ENCODE assay signal across 1 cellular context in the genomic region with DNA sequence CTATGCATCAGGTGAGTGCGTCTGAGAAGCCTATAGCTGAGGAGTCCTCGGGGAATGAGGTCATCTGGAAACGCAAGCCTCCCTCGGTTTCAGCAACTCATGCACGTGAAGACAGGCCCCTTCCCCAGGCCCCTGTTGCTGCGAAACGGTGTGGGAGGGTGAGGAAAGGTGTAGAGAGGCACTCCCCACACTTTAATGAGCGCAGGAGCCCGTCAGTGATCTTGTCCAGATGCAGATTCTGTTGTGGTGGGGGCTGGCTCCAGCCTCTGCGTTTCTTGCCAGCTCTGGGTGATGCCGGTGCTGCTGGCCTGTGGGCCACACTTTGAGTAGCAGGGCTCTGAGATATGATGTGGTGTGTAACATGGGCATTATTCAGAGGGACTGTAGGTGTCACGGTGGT.
A peak's percentile ranks its signal among the peaks of the same experiment; 100 is the strongest.
TF ChIP-seq lines count a peak whose summit lies in the region.

No MANE protein-coding gene starts in this region.

TF ChIP-seq in HepG2, 621 proteins besides CTCF, POLR2A, EP300 and RAD21:
- TF ChIP-seq THAP11 (CRISPR knock-in tag; IDR thresholded peaks at IDR 0.05) (no peak), ATF7-NPFF (CRISPR knock-in tag; IDR thresholded peaks at IDR 0.05; ENCODE audit: low read depth) (no peak), CHD2 (IDR thresholded peaks at IDR 0.05; ENCODE audit: low read depth, low read length) (no peak), HOXA3 (CRISPR knock-in tag; IDR thresholded peaks at IDR 0.05) (0 out of 2 replicates have a peak, but pooled peaks have one; percentile 20), REXO4 (CRISPR knock-in tag; IDR thresholded peaks at IDR 0.05; ENCODE audit: borderline replicate concordance) (no peak), ARHGAP35 (CRISPR knock-in tag; IDR thresholded peaks at IDR 0.05; ENCODE audit: borderline replicate concordance) (no peak), YEATS2 (CRISPR knock-in tag; IDR thresholded peaks at IDR 0.05; ENCODE audit: borderline replicate concordance) (no peak), ZNF788 (CRISPR knock-in tag; IDR thresholded peaks at IDR 0.05; ENCODE audit: borderline replicate concordance) (no peak), KLF11 (CRISPR knock-in tag; IDR thresholded peaks at IDR 0.05) (no peak), ZNF354B (CRISPR knock-in tag; IDR thresholded peaks at IDR 0.05) (no peak), AKAP8 (CRISPR knock-in tag; IDR thresholded peaks at IDR 0.05) (no peak), BHLHE40 (IDR thresholded peaks at IDR 0.05; ENCODE audit: low read length) (0 out of 2 replicates have a peak, but pooled peaks have one; percentile 20), PTBP1 (IDR thresholded peaks at IDR 0.05; ENCODE audit: low read depth, low read length, poor library complexity, severe bottlenecking) (no peak), ZNF780A (CRISPR knock-in tag; IDR thresholded peaks at IDR 0.05) (no peak), IKZF4 (CRISPR knock-in tag; IDR thresholded peaks at IDR 0.05; ENCODE audit: borderline replicate concordance, low read depth, not compliant biosample characterization) (no peak), CEBPG (CRISPR knock-in tag; IDR thresholded peaks at IDR 0.05) (no peak), TMF1 (CRISPR knock-in tag; IDR thresholded peaks at IDR 0.05; ENCODE audit: low read depth) (no peak), ZNF687 (CRISPR knock-in tag; IDR thresholded peaks at IDR 0.05) (peak; percentile 54; the same call in 1 of the 2 replicates), U2AF2 (IDR thresholded peaks at IDR 0.05; ENCODE audit: low read depth, low read length) (no peak), ZNF501 (CRISPR knock-in tag; IDR thresholded peaks at IDR 0.05) (no peak), TP53 (CRISPR knock-in tag; conservative IDR thresholded peaks at IDR 0.05) (no peak)
- TF ChIP-seq, protein P1, sequence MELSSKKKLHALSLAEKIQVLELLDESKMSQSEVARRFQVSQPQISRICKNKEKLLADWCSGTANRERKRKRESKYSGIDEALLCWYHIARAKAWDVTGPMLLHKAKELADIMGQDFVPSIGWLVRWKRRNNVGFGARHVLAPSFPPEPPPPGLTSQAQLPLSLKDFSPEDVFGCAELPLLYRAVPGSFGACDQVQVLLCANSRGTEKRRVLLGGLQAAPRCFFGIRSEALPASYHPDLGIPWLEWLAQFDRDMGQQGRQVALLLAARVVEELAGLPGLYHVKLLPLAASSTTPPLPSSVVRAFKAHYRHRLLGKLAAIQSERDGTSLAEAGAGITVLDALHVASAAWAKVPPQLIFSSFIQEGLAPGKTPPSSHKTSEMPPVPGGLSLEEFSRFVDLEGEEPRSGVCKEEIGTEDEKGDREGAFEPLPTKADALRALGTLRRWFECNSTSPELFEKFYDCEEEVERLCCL (CRISPR knock-in tag; IDR thresholded peaks at IDR 0.05; ENCODE audit: borderline replicate concordance) = no peak
- TF ChIP-seq, protein P2, sequence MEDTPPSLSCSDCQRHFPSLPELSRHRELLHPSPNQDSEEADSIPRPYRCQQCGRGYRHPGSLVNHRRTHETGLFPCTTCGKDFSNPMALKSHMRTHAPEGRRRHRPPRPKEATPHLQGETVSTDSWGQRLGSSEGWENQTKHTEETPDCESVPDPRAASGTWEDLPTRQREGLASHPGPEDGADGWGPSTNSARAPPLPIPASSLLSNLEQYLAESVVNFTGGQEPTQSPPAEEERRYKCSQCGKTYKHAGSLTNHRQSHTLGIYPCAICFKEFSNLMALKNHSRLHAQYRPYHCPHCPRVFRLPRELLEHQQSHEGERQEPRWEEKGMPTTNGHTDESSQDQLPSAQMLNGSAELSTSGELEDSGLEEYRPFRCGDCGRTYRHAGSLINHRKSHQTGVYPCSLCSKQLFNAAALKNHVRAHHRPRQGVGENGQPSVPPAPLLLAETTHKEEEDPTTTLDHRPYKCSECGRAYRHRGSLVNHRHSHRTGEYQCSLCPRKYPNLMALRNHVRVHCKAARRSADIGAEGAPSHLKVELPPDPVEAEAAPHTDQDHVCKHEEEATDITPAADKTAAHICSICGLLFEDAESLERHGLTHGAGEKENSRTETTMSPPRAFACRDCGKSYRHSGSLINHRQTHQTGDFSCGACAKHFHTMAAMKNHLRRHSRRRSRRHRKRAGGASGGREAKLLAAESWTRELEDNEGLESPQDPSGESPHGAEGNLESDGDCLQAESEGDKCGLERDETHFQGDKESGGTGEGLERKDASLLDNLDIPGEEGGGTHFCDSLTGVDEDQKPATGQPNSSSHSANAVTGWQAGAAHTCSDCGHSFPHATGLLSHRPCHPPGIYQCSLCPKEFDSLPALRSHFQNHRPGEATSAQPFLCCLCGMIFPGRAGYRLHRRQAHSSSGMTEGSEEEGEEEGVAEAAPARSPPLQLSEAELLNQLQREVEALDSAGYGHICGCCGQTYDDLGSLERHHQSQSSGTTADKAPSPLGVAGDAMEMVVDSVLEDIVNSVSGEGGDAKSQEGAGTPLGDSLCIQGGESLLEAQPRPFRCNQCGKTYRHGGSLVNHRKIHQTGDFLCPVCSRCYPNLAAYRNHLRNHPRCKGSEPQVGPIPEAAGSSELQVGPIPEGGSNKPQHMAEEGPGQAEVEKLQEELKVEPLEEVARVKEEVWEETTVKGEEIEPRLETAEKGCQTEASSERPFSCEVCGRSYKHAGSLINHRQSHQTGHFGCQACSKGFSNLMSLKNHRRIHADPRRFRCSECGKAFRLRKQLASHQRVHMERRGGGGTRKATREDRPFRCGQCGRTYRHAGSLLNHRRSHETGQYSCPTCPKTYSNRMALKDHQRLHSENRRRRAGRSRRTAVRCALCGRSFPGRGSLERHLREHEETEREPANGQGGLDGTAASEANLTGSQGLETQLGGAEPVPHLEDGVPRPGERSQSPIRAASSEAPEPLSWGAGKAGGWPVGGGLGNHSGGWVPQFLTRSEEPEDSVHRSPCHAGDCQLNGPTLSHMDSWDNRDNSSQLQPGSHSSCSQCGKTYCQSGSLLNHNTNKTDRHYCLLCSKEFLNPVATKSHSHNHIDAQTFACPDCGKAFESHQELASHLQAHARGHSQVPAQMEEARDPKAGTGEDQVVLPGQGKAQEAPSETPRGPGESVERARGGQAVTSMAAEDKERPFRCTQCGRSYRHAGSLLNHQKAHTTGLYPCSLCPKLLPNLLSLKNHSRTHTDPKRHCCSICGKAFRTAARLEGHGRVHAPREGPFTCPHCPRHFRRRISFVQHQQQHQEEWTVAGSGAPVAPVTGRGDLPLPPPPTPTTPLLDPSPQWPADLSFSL (CRISPR knock-in tag; IDR thresholded peaks at IDR 0.05) = no peak
- TF ChIP-seq, protein P3, sequence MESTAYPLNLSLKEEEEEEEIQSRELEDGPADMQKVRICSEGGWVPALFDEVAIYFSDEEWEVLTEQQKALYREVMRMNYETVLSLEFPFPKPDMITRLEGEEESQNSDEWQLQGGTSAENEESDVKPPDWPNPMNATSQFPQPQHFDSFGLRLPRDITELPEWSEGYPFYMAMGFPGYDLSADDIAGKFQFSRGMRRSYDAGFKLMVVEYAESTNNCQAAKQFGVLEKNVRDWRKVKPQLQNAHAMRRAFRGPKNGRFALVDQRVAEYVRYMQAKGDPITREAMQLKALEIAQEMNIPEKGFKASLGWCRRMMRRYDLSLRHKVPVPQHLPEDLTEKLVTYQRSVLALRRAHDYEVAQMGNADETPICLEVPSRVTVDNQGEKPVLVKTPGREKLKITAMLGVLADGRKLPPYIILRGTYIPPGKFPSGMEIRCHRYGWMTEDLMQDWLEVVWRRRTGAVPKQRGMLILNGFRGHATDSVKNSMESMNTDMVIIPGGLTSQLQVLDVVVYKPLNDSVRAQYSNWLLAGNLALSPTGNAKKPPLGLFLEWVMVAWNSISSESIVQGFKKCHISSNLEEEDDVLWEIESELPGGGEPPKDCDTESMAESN (CRISPR knock-in tag; conservative IDR thresholded peaks at IDR 0.05) = no peak
- TF ChIP-seq, protein P4, sequence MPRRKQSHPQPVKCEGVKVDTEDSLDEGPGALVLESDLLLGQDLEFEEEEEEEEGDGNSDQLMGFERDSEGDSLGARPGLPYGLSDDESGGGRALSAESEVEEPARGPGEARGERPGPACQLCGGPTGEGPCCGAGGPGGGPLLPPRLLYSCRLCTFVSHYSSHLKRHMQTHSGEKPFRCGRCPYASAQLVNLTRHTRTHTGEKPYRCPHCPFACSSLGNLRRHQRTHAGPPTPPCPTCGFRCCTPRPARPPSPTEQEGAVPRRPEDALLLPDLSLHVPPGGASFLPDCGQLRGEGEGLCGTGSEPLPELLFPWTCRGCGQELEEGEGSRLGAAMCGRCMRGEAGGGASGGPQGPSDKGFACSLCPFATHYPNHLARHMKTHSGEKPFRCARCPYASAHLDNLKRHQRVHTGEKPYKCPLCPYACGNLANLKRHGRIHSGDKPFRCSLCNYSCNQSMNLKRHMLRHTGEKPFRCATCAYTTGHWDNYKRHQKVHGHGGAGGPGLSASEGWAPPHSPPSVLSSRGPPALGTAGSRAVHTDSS (CRISPR knock-in tag; conservative IDR thresholded peaks at IDR 0.05) = no peak
- TF ChIP-seq, protein P5, sequence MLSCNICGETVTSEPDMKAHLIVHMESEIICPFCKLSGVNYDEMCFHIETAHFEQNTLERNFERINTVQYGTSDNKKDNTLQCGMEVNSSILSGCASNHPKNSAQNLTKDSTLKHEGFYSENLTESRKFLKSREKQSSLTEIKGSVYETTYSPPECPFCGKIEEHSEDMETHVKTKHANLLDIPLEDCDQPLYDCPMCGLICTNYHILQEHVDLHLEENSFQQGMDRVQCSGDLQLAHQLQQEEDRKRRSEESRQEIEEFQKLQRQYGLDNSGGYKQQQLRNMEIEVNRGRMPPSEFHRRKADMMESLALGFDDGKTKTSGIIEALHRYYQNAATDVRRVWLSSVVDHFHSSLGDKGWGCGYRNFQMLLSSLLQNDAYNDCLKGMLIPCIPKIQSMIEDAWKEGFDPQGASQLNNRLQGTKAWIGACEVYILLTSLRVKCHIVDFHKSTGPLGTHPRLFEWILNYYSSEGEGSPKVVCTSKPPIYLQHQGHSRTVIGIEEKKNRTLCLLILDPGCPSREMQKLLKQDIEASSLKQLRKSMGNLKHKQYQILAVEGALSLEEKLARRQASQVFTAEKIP (CRISPR knock-in tag; IDR thresholded peaks at IDR 0.05; ENCODE audit: borderline replicate concordance) = no peak
TF ChIP-seq in HepG2: peak in this region for 3.
